In the genomic region with DNA sequence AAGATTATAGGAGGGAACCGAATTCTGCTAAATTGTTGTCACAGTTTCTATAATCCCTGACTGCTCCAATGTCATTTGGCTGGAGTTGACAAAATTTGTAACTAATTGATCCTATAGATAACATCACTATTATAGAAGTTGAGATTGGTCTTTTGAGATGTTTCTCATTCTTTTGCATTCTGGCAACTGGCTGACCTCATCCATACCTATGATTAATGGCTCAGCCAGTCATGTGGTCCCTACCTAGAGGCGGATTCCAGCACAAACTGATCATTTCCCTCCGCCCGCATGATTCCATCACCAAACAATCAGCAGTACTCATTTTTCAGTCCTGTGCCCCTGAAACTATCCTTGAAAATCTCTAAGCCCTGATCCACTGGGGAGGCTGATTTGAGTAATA, we compare ENCODE assay signal across 23 cellular contexts. TPM values are rescaled to one million over a fixed set of nuclear protein-coding genes. Genes with fewer than 3 reads are reported as not detected.
DNase-seq lines count a peak whose midpoint lies in the region; ATAC-seq, FAIRE-seq and TF ChIP-seq lines count a peak whose summit lies in the region.
"Had no signal": no experiment of that assay in that cellular context is flagged by ENCODE, and none has a peak within 500 bp of the region (broad histone marks: within the 10 kb centered on the region; RNA-seq: fewer than 3 reads in every experiment).

No MANE protein-coding gene starts in this region.

- H3K4me1 ChIP-seq in astrocyte (ENCODE audit: insufficient read depth, low read length) (peaks cover 10% of the 10 kb centered on the region), foreskin keratinocyte (peaks cover 17% of the 10 kb centered on the region)
- H3K4me1 ChIP-seq: colonic mucosa had no signal

- H3K4me3 Mint-ChIP-seq in astrocyte (ENCODE audit: unreplicated experiment), result no peak overlapping the region
- H3K4me3 Mint-ChIP-seq: activated CD4-positive, alpha-beta T cell treated with anti-CD3 and anti-CD28 coated beads, Interleukin-2, amount 10 ng/mL, durations not matched to agents 24 days and 14 days; activated naive CD8-positive, alpha-beta T cell treated with anti-CD3 and anti-CD28 coated beads, Interleukin-2, amount 50 U/mL, for 24 hours; activated T-cell treated with anti-CD3 and anti-CD28 coated beads, Interleukin-2, amount 50 U/mL, for 24 hours had no signal

- peak; percentile 41 for DNase-seq in AG04450 (ENCODE audit: low read depth, low spot score)
- peak; percentile 35 for DNase-seq in HPDE6-E6E7 (ENCODE audit: extremely low spot score)
- peak; percentile 80 for DNase-seq in astrocyte (ENCODE audit: low read depth)
- DNase-seq in foreskin keratinocyte, result peak; percentile 76 to 91
- no peak for DNase-seq in SK-N-DZ (ENCODE audit: low spot score)
- no peak for DNase-seq in KBM-7
- DNase-seq in head of caudate nucleus, result no peak
- DNase-seq: ACHN; activated CD4-positive, alpha-beta T cell treated with anti-CD3 and anti-CD28 coated beads, Interleukin-2, amount 10 ng/mL, durations not matched to agents 24 days and 14 days; activated naive CD8-positive, alpha-beta T cell treated with anti-CD3 and anti-CD28 coated beads, Interleukin-2, amount 50 U/mL, for 24 hours; activated T-cell treated with anti-CD3 and anti-CD28 coated beads, Interleukin-2, amount 50 U/mL, for 24 hours; Caco-2; colonic mucosa; mesendoderm; NCI-H187 treated with DMSO at 0.1 percent for 48 hours; NCI-H526; stimulated activated naive CD4-positive, alpha-beta T cell had no signal

- POLR2A ChIA-PET in AG04450 (lab: Yijun Ruan, JAX), result no interaction called here

- H3K27ac ChIP-seq in AG04450 (ENCODE audit: low read depth, low read length), result no peak overlapping the region
- peak overlapping the region; percentile 70 for H3K27ac ChIP-seq in astrocyte (ENCODE audit: low read depth, low read length)
- H3K27ac ChIP-seq in foreskin keratinocyte, result peak overlapping the region; percentile 63
- H3K27ac ChIP-seq: colonic mucosa had no signal

- FAIRE-seq in astrocyte (lab: Jason Lieb, UNC), result peak; percentile 13

- CTCF ChIA-PET in AG04450 (lab: Charles Lee), result no interaction called here

- H3K79me2 ChIP-seq in astrocyte (ENCODE audit: insufficient read depth, low read length), result no peaks in the 10 kb centered on the region

- no peak overlapping the region for H3K27ac Mint-ChIP-seq in astrocyte (ENCODE audit: unreplicated experiment)
- H3K27ac Mint-ChIP-seq: activated CD4-positive, alpha-beta T cell treated with anti-CD3 and anti-CD28 coated beads, Interleukin-2, amount 10 ng/mL, durations not matched to agents 24 days and 14 days; activated naive CD8-positive, alpha-beta T cell treated with anti-CD3 and anti-CD28 coated beads, Interleukin-2, amount 50 U/mL, for 24 hours; activated T-cell treated with anti-CD3 and anti-CD28 coated beads, Interleukin-2, amount 50 U/mL, for 24 hours had no signal

- H3K4me2 ChIP-seq in astrocyte (ENCODE audit: low read length), result peak overlapping the region; percentile 20

- H3K4me3 ChIP-seq in AG04450 (ENCODE audit: low read depth, low read length) (no peak overlapping the region), astrocyte (ENCODE audit: insufficient read depth, low read depth, low read length) (no peak overlapping the region)
- H3K4me3 ChIP-seq: colonic mucosa had no signal

- no peak overlapping the region for H2AFZ ChIP-seq in astrocyte (ENCODE audit: low read depth, low read length)

- H3K36me3 ChIP-seq in astrocyte (ENCODE audit: insufficient read depth, low read length), result no peaks in the 10 kb centered on the region
- H3K36me3 ChIP-seq: colonic mucosa had no signal

- in situ Hi-C loops in KBM-7 (cut with MboI; ENCODE audit: low pct_unique_long_range_greater_than_20kb, low sequenced_read_pairs), result no loop called here

- no peaks in the 10 kb centered on the region for H3K27me3 ChIP-seq in AG04450 (ENCODE audit: control insufficient read depth, insufficient read depth, low read length)
- H3K27me3 ChIP-seq in astrocyte (ENCODE audit: insufficient read depth, low read length), result no peaks in the 10 kb centered on the region
- H3K27me3 ChIP-seq in foreskin keratinocyte, result no peaks in the 10 kb centered on the region
- H3K27me3 ChIP-seq: colonic mucosa had no signal

- ATAC-seq in foreskin keratinocyte (no peak), GM21717 (IDR thresholded peaks at IDR 0.05; ENCODE audit: unreplicated experiment) (no peak)
- ATAC-seq: activated naive CD8-positive, alpha-beta T cell treated with anti-CD3 and anti-CD28 coated beads, Interleukin-2, amount 50 U/mL, for 24 hours; esophagus mucosa; HCT116; Panc1 had no signal

- no peaks in the 10 kb centered on the region for H3K4me1 Mint-ChIP-seq in astrocyte (ENCODE audit: low read depth, unreplicated experiment)
- H3K4me1 Mint-ChIP-seq: activated CD4-positive, alpha-beta T cell treated with anti-CD3 and anti-CD28 coated beads, Interleukin-2, amount 10 ng/mL, durations not matched to agents 24 days and 14 days; activated naive CD8-positive, alpha-beta T cell treated with anti-CD3 and anti-CD28 coated beads, Interleukin-2, amount 50 U/mL, for 24 hours had no signal

- TF ChIP-seq CTCF in AG04450 (IDR thresholded peaks at IDR 0.05; ENCODE audit: low read depth, low read length) (no peak), astrocyte (IDR thresholded peaks at IDR 0.05; ENCODE audit: insufficient read depth, low read depth, low read length) (no peak), foreskin keratinocyte (conservative IDR thresholded peaks at IDR 0.05) (no peak)

- H4K20me1 ChIP-seq in astrocyte (ENCODE audit: insufficient read depth, low read length), result no peaks in the 10 kb centered on the region

- H3K36me3 Mint-ChIP-seq in astrocyte (ENCODE audit: low read depth, unreplicated experiment), result no peaks in the 10 kb centered on the region

- H3K9me3 ChIP-seq in AG04450 (ENCODE audit: control insufficient read depth, insufficient read depth, low read length) (no peaks in the 10 kb centered on the region), astrocyte (ENCODE audit: insufficient read depth, low read depth, low read length) (no peaks in the 10 kb centered on the region)
- H3K9me3 ChIP-seq: Caco-2, colonic mucosa had no signal

- H3K9ac ChIP-seq in astrocyte (ENCODE audit: low read length), result no peak overlapping the region

- peaks cover 15% of the 10 kb centered on the region for H3K9me3 Mint-ChIP-seq in astrocyte (ENCODE audit: unreplicated experiment)
- H3K9me3 Mint-ChIP-seq: activated CD4-positive, alpha-beta T cell treated with anti-CD3 and anti-CD28 coated beads, Interleukin-2, amount 10 ng/mL, durations not matched to agents 24 days and 14 days; activated naive CD8-positive, alpha-beta T cell treated with anti-CD3 and anti-CD28 coated beads, Interleukin-2, amount 50 U/mL, for 24 hours; activated T-cell treated with anti-CD3 and anti-CD28 coated beads, Interleukin-2, amount 50 U/mL, for 24 hours had no signal

- intact Hi-C loops in head of caudate nucleus (cut with DNase I), result no loop called here

- no peaks in the 10 kb centered on the region for H3K27me3 Mint-ChIP-seq in astrocyte (ENCODE audit: low read depth, unreplicated experiment)
- H3K27me3 Mint-ChIP-seq: activated CD4-positive, alpha-beta T cell treated with anti-CD3 and anti-CD28 coated beads, Interleukin-2, amount 10 ng/mL, durations not matched to agents 24 days and 14 days had no signal

RNA-seq across cellular contexts. Expression of gene PSG2, which starts 4.2 kb away (rescaled TPM):
- polyA plus RNA-seq in AG04450 (2011; rRNA removed) (0.71 and 1.0 TPM in 2 replicates), foreskin keratinocyte (not detected in 2 replicates)
- polyA minus RNA-seq in AG04450 (2011; rRNA and poly(A)+ RNA removed), result not detected in 2 replicates
- total RNA-seq in astrocyte (0.31 and 0.41 TPM in 2 replicates), foreskin keratinocyte (not detected in 2 replicates)
- not detected in 2 replicates for polyA plus RNA-seq in SK-N-DZ (2014; cell fraction: cytosol; rRNA removed)
- not detected in 2 replicates for polyA plus RNA-seq in SK-N-DZ (2014; cell fraction: nucleus; rRNA removed)
- total RNA-seq: activated CD4-positive, alpha-beta T cell treated with anti-CD3 and anti-CD28 coated beads, Interleukin-2, amount 10 ng/mL, durations not matched to agents 24 days and 14 days; colonic mucosa; esophagus mucosa; T-helper 2 cell treated with Interferon-gamma antibody and Interleukin-4, amounts not matched to agents 100 ng/mL and 5 ng/mL, for 36 hours; urinary bladder had no signal
- polyA plus RNA-seq: urinary bladder had no signal

RNA-seq across cellular contexts. Expression of gene PSG11, which starts 52.0 kb away (rescaled TPM):
- polyA plus RNA-seq in AG04450 (2011; rRNA removed) (0.11 TPM in 1 of 2 replicates, not detected in the other), foreskin keratinocyte (not detected in 2 replicates)
- polyA minus RNA-seq in AG04450 (2011; rRNA and poly(A)+ RNA removed), result not detected in 2 replicates
- total RNA-seq in astrocyte (0.26 and 0.43 TPM in 2 replicates), foreskin keratinocyte (not detected in 2 replicates)
- not detected in 2 replicates for polyA plus RNA-seq in SK-N-DZ (2014; cell fraction: cytosol; rRNA removed)
- not detected in 2 replicates for polyA plus RNA-seq in SK-N-DZ (2014; cell fraction: nucleus; rRNA removed)
- total RNA-seq: activated CD4-positive, alpha-beta T cell treated with anti-CD3 and anti-CD28 coated beads, Interleukin-2, amount 10 ng/mL, durations not matched to agents 24 days and 14 days; colonic mucosa; esophagus mucosa; T-helper 2 cell treated with Interferon-gamma antibody and Interleukin-4, amounts not matched to agents 100 ng/mL and 5 ng/mL, for 36 hours; urinary bladder had no signal
- polyA plus RNA-seq: urinary bladder had no signal

Comparison
In these comparisons a context has a peak if more than half of its experiments do, and no peak if none do; other contexts are left out.
1. DNase-seq: peak in AG04450 (single experiment), HPDE6-E6E7 (single experiment), astrocyte (single experiment) and foreskin keratinocyte (2 of 2); none in SK-N-DZ (single experiment), KBM-7 (single experiment) and head of caudate nucleus (0 of 42).